In the genomic region with DNA sequence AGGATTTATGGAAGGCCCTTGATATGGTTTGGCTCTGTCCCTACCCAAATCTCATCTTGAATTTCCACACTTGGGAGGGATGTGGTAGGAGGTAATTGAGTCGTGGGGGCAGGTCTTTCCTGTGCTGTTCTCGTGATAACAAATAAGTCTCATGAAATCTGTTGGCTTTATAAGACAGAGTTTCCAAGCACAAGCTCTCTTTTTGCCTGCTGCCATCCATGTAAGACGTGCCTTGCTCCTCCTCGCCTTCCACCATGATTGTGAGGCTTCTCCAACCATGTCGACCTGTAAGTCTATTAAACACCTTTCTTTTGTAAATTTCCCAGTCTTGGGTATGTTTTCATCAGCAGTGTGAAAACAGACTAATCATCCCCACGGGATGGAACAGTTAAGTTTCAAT, we compare ENCODE assay signal across 34 cellular contexts.
"Had no signal": no experiment of that assay in that cellular context is flagged by ENCODE, and none has a peak within 500 bp of the region (broad histone marks: within the 10 kb centered on the region; RNA-seq: fewer than 3 reads in every experiment).

No MANE protein-coding gene starts in this region.

- H3K4me3 ChIP-seq: adrenal gland, ascending aorta, body of pancreas, breast epithelium, cardiac muscle cell had no signal

- H3K4me1 ChIP-seq: adrenal gland, ascending aorta, body of pancreas, breast epithelium had no signal

- H3K27ac ChIP-seq: adrenal gland, ascending aorta, body of pancreas, brain microvascular endothelial cell, breast epithelium, cardiac muscle cell had no signal

- ATAC-seq: activated naive CD4-positive, alpha-beta T cell treated with anti-CD3 and anti-CD28 coated beads, Interleukin-2, amount 50 U/mL, for 72 hours; activated naive CD8-positive, alpha-beta T cell treated with anti-CD3 and anti-CD28 coated beads, Interleukin-2, amount 50 U/mL, for 24 hours; activated T-cell treated with anti-CD3 and anti-CD28 coated beads, Interleukin-2, amount 50 U/mL, for 4 hours; activated T-cell treated with anti-CD3 and anti-CD28 coated beads, Interleukin-2, amount 50 U/mL, for 72 hours; activated T-helper 17 cell treated with anti-CD3 and anti-CD28 coated beads, Interleukin-2, amount 50 U/mL, for 72 hours; body of pancreas had no signal

- H3K36me3 ChIP-seq: adrenal gland, ascending aorta, brain microvascular endothelial cell, breast epithelium, cardiac muscle cell had no signal

- H3K9me3 ChIP-seq: adrenal gland, ascending aorta, body of pancreas, breast epithelium had no signal

- DNase-seq: activated effector memory CD4-positive, alpha-beta T cell treated with anti-CD3 and anti-CD28 coated beads, Interleukin-2, amount 50 U/mL, for 16 hours; activated effector memory CD4-positive, alpha-beta T cell treated with Interleukin-2 at 50 U/mL for 16 hours; activated gamma-delta T cell; activated gamma-delta T cell treated with Interleukin-2 at 50 U/mL for 16 hours; activated naive CD4-positive, alpha-beta T cell; activated naive CD4-positive, alpha-beta T cell treated with anti-CD3 and anti-CD28 coated beads for 36 hours; activated naive CD4-positive, alpha-beta T cell treated with anti-CD3 and anti-CD28 coated beads, Interleukin-2, amount 10 ng/mL, durations not matched to agents 7 days and 5 days; activated naive CD4-positive, alpha-beta T cell treated with anti-CD3 and anti-CD28 coated beads, Interleukin-2, amount 50 U/mL, for 16 hours; activated naive CD4-positive, alpha-beta T cell treated with Interleukin-2 at 50 U/mL for 16 hours; activated naive CD8-positive, alpha-beta T cell treated with anti-CD3 and anti-CD28 coated beads for 36 hours; activated naive CD8-positive, alpha-beta T cell treated with anti-CD3 and anti-CD28 coated beads, Interleukin-2, amount 10 ng/mL, durations not matched to agents 7 days and 5 days; activated naive CD8-positive, alpha-beta T cell treated with anti-CD3 and anti-CD28 coated beads, Interleukin-2, amount 50 U/mL, for 24 hours; activated T-cell treated with anti-CD3 and anti-CD28 coated beads, Interleukin-2, amount 50 U/mL, for 1 hour; activated T-cell treated with anti-CD3 and anti-CD28 coated beads, Interleukin-2, amount 50 U/mL, for 24 hours; activated T-cell treated with anti-CD3 and anti-CD28 coated beads, Interleukin-2, amount 50 U/mL, for 4 hours; activated T-cell treated with anti-CD3 and anti-CD28 coated beads, Interleukin-2, amount 50 U/mL, for 48 hours; activated T-cell treated with anti-CD3 and anti-CD28 coated beads, Interleukin-2, amount 50 U/mL, for 72 hours; adrenal gland; amniotic stem cell; amygdala; anterior cingulate cortex; aorta; body of pancreas; brain microvascular endothelial cell; caudate nucleus; central memory CD4-positive, alpha-beta T cell; cerebellar nuclear complex had no signal

- FAIRE-seq: astrocyte, bronchial epithelial cell had no signal

- H3K27me3 ChIP-seq: adrenal gland, ascending aorta, body of pancreas, brain microvascular endothelial cell, cardiac muscle cell had no signal
